In the genomic region with DNA sequence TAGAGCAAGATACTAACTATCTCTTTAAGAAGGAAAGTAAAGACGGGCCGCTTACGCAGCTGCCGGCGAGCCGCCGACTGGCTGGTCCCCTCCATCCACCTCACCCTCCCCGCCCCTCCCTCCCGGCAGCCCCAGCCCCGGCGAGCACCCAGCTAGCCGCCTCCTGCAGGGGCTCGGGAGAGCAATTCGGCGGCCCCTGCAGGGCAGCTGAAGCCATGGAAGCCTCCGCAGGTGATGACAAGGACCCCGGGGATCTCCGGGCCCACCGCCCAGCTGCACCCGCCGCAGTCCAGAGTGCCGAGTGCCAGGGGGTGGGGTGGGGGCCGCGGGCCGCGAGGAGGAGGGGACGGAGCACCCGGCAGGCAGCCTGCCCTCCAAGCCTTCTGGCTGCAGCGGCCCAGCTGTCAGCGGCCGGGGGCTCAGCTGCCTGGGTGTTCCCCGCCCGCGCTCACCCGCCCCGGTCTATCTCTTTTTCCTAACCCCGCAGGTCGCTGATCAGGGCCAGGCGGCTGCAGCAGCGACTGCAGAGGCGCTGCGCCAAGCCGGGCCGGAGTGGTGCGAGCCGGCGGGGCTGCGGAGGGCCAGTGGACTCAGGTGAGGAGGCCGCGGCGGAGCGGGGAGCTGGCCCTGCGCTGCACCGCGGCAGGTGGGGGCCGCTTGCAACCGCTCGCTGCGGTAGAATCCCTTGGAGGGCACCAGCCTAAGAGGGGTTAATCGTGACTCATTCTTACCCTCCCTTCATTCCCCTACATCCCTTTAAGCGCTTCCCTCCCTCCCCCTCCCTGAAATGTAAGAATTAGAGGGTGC, we compare ENCODE assay signal across 1 cellular context.
TF ChIP-seq lines count a peak whose summit lies in the region.

A gene with protein sequence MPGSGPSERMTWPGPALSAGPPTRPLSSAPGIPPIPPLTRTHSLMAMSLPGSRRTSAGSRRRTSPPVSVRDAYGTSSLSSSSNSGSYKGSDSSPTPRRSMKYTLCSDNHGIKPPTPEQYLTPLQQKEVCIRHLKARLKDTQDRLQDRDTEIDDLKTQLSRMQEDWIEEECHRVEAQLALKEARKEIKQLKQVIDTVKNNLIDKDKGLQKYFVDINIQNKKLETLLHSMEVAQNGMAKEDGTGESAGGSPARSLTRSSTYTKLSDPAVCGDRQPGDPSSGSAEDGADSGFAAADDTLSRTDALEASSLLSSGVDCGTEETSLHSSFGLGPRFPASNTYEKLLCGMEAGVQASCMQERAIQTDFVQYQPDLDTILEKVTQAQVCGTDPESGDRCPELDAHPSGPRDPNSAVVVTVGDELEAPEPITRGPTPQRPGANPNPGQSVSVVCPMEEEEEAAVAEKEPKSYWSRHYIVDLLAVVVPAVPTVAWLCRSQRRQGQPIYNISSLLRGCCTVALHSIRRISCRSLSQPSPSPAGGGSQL (plus strand): TSS at position 128 of the 807 bp plus-strand sequence. CDS start 29,946 bp downstream, outside the sequence.

TF ChIP-seq in IMR-90, 13 proteins besides CTCF, POLR2A, EP300 and RAD21:
- TF ChIP-seq FOS (IDR thresholded peaks at IDR 0.05; ENCODE audit: low read depth, low read length): peak; percentile 37; the same call in 1 of the 2 replicates
- TF ChIP-seq MXI1 (IDR thresholded peaks at IDR 0.05; ENCODE audit: borderline replicate concordance, low read depth, low read length): no peak
- peak; percentile 66 for TF ChIP-seq MAZ (IDR thresholded peaks at IDR 0.05; ENCODE audit: borderline replicate concordance, low read depth, low read length)
TF ChIP-seq in IMR-90: peak in this region for 2.
